ENCODE assay signal across 11 cellular contexts in the genomic region with DNA sequence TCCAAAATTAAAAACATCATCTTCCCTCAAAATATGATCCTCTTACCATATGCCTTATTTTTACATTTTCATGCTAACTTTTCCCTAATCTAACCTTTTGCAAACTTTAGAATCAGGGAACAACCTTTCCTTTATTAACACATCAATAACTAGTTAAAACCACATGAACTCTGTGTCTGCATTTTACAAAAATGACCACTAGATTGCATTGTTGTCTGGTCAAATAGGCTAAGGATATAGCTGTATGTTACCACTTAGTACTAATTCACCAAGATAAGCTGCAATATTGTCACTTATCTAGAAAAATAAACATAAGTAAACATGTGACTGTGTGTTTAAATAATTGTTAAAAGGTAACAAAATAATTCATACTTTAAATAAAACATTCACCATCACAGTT.
A peak's percentile ranks its signal among the peaks of the same experiment; 100 is the strongest.
DNase-seq lines count a peak whose midpoint lies in the region; ATAC-seq and TF ChIP-seq lines count a peak whose summit lies in the region.
"Had no signal": no experiment of that assay in that cellular context is flagged by ENCODE, and none has a peak within 500 bp of the region (broad histone marks: within the 10 kb centered on the region; RNA-seq: fewer than 3 reads in every experiment).

No MANE protein-coding gene starts in this region.

- no peak overlapping the region for H2AFZ ChIP-seq in hepatocyte

- H3K4me1 ChIP-seq in hepatocyte (ENCODE audit: insufficient read depth), result no peaks in the 10 kb centered on the region
- no peaks in the 10 kb centered on the region for H3K4me1 ChIP-seq in CD8-positive, alpha-beta T cell (ENCODE audit: insufficient read depth, low read length)
- H3K4me1 ChIP-seq: SJCRH30 had no signal

- H3K4me1 Mint-ChIP-seq in CD8-positive, alpha-beta T cell (ENCODE audit: low read depth), result peaks cover 14% of the 10 kb centered on the region

- H3K36me3 Mint-ChIP-seq in CD8-positive, alpha-beta T cell, result peaks cover 32% of the 10 kb centered on the region

- H3K27me3 ChIP-seq in hepatocyte, result no peaks in the 10 kb centered on the region
- H3K27me3 ChIP-seq in CD8-positive, alpha-beta T cell (ENCODE audit: insufficient read depth, low read length), result no peaks in the 10 kb centered on the region
- H3K27me3 ChIP-seq: SJCRH30 had no signal

- H3K4me2 ChIP-seq in hepatocyte, result no peak overlapping the region

- H3K9me3 ChIP-seq in hepatocyte (ENCODE audit: low read depth), result peaks cover 8% of the 10 kb centered on the region
- no peaks in the 10 kb centered on the region for H3K9me3 ChIP-seq in CD8-positive, alpha-beta T cell (ENCODE audit: low read length)
- H3K9me3 ChIP-seq: SJCRH30 had no signal

- CTCF ChIA-PET in RWPE1 (lab: Yijun Ruan, JAX), result interaction anchor here (0.6 to 1.9 kb wide), 11 partner anchors 9 to 226 kb away, joined by 3 to 7 read pairs (median 5); a partner anchor contains a TSS
- CTCF ChIA-PET in CD8-positive, alpha-beta T cell (lab: Charles Lee), result interaction anchor here (0.6 to 1.0 kb wide), 2 partner anchors 176 to 231 kb away, joined by 3 read pairs; no protein-coding TSS in a partner anchor

- H3K4me3 ChIP-seq in hepatocyte, result no peak overlapping the region
- H3K4me3 ChIP-seq in CD8-positive, alpha-beta T cell (ENCODE audit: low read depth, low read length), result no peak overlapping the region
- H3K4me3 ChIP-seq: SJCRH30 had no signal

- H3K9me2 ChIP-seq in hepatocyte (replicated peaks; ENCODE audit: insufficient read depth), result no peaks in the 10 kb centered on the region

- H3K27ac Mint-ChIP-seq in CD8-positive, alpha-beta T cell, result no peak overlapping the region
- H3K27ac Mint-ChIP-seq: activated naive CD4-positive, alpha-beta T cell treated with anti-CD3 and anti-CD28 coated beads for 36 hours had no signal

- DNase-seq in AML-193 (lab: John Stamatoyannopoulos, UW) (peak; percentile 31 to 37), RWPE1 (ENCODE audit: low spot score) (peak; percentile 27), hepatocyte (ENCODE audit: low spot score) (no peak), HuH-7.5 (ENCODE audit: low spot score) (no peak), NCI-H2171 treated with DMSO at 0.1 percent for 48 hours (lab: John Stamatoyannopoulos, UW) (no peak)
- no peak for DNase-seq in CD8-positive, alpha-beta T cell
- DNase-seq in activated CD8-positive, alpha-beta memory T cell treated with anti-CD3 and anti-CD28 coated beads, Interleukin-2, amount 50 U/mL, for 4 hours, result no peak
- DNase-seq: activated naive CD4-positive, alpha-beta T cell treated with anti-CD3 and anti-CD28 coated beads for 36 hours; SJCRH30; stimulated activated CD4-positive, alpha-beta T cell treated with anti-CD3 and anti-CD28 coated beads, Interleukin-2, amount 100 ng/mL, for 24 hours had no signal

- ATAC-seq in GM21529 (IDR thresholded peaks at IDR 0.05; ENCODE audit: unreplicated experiment), result peak; percentile 71
- ATAC-seq in CD8-positive, alpha-beta T cell, result no peak

- no peak overlapping the region for H3K4me3 Mint-ChIP-seq in CD8-positive, alpha-beta T cell
- H3K4me3 Mint-ChIP-seq: activated naive CD4-positive, alpha-beta T cell treated with anti-CD3 and anti-CD28 coated beads for 36 hours had no signal

- no peaks in the 10 kb centered on the region for H3K79me2 ChIP-seq in hepatocyte

- H3K27me3 Mint-ChIP-seq in CD8-positive, alpha-beta T cell (ENCODE audit: low read depth), result no peaks in the 10 kb centered on the region

- intact Hi-C loops in CD8-positive, alpha-beta T cell (cut with DNase I, micrococcal nuclease), result loop anchor here (1.0 to 10.0 kb wide), 2 partner anchors 172 to 176 kb away; no protein-coding TSS in a partner anchor

- H3K36me3 ChIP-seq in hepatocyte (replicated peaks; ENCODE audit: insufficient read depth, low read depth), result no peaks in the 10 kb centered on the region
- no peaks in the 10 kb centered on the region for H3K36me3 ChIP-seq in CD8-positive, alpha-beta T cell (ENCODE audit: insufficient read depth, low read length)
- H3K36me3 ChIP-seq: SJCRH30 had no signal

- TF ChIP-seq CTCF in RWPE1 (conservative IDR thresholded peaks at IDR 0.05; ENCODE audit: low read depth), result peak; percentile 68
- TF ChIP-seq CTCF in hepatocyte (IDR thresholded peaks at IDR 0.05; ENCODE audit: poor library complexity), result peak; percentile 37
- TF ChIP-seq CTCF in CD8-positive, alpha-beta T cell (IDR thresholded peaks at IDR 0.05), result no peak

- H3K27ac ChIP-seq in RWPE1 (no peak overlapping the region), hepatocyte (no peak overlapping the region)
- no peak overlapping the region for H3K27ac ChIP-seq in CD8-positive, alpha-beta T cell (ENCODE audit: low read depth, low read length)
- H3K27ac ChIP-seq: SJCRH30 had no signal

- no peaks in the 10 kb centered on the region for H4K20me1 ChIP-seq in hepatocyte (ENCODE audit: insufficient read depth, poor library complexity, severe bottlenecking)

- H3K9me3 Mint-ChIP-seq in CD8-positive, alpha-beta T cell, result peaks cover 4% of the 10 kb centered on the region

- POLR2A ChIA-PET in RWPE1 (lab: Yijun Ruan, JAX; ENCODE audit: low non-redundant PET), result no interaction called here
- POLR2A ChIA-PET in CD8-positive, alpha-beta T cell (lab: Charles Lee), result no interaction called here

Comparison
In these comparisons a context has a peak if more than half of its experiments do, and no peak if none do; other contexts are left out.
1. DNase-seq: peak in AML-193 (2 of 2) and RWPE1 (single experiment); none in hepatocyte (single experiment), CD8-positive, alpha-beta T cell (0 of 7), activated CD8-positive, alpha-beta memory T cell treated with anti-CD3 and anti-CD28 coated beads, Interleukin-2, amount 50 U/mL, for 4 hours (single experiment), HuH-7.5 (single experiment) and NCI-H2171 treated with DMSO at 0.1 percent for 48 hours (single experiment).